In genomic region chr7:130909881-130910672, GRCh38 we compare ENCODE assay signal across 8 cellular contexts.
DNase-seq lines count a peak whose midpoint lies in the region; ATAC-seq, FAIRE-seq and TF ChIP-seq lines count a peak whose summit lies in the region.

No MANE protein-coding gene starts in this region.

- H3K14ac ChIP-seq in IMR-90 (replicated peaks; ENCODE audit: low read depth, low read length) = peak overlapping the region; percentile 59
- peak overlapping the region in 1 of 2 experiments; percentile 14 for H3K14ac ChIP-seq in mesenchymal stem cell (ENCODE audit: low read length in 2 of 2)

- no peak for ATAC-seq in IMR-90 (ENCODE audit: low read depth)
- no peak for ATAC-seq in GM12878

- BruUV-seq in IMR-90 (replicated peaks; lab: Mats Ljungman, UMichigan) (no TSS peak), GM12878 (replicated peaks; lab: Mats Ljungman, UMichigan) (TSS peak; percentile 15), OCI-LY7 (replicated peaks; lab: Mats Ljungman, UMichigan) (no TSS peak)

- DNase-seq in BJ (ENCODE audit: low read depth) = no peak
- peak; percentile 59 for DNase-seq in IMR-90
- DNase-seq in GM12878 (ENCODE audit: low read depth, low spot score) = no peak
- peak; percentile 81 for DNase-seq in mesenchymal stem cell
- DNase-seq in NCI-H524 treated with DMSO at 0.1 percent for 48 hours (lab: John Stamatoyannopoulos, UW) = no peak
- no peak for DNase-seq in OCI-LY7 (ENCODE audit: low spot score)
- no peak for DNase-seq in LoVo (ENCODE audit: low spot score)
- DNase-seq in globus pallidus (ENCODE audit: low spot score) = no peak

- H3K23ac ChIP-seq in IMR-90 (ENCODE audit: low read depth, low read length) (peak overlapping the region; percentile 100), mesenchymal stem cell (ENCODE audit: low read length in 2 of 2) (no peak overlapping the region)

- H3K27me3 ChIP-seq in BJ (ENCODE audit: control insufficient read depth, insufficient read depth, low read length) = no peaks in the 10 kb centered on the region
- no peaks in the 10 kb centered on the region for H3K27me3 ChIP-seq in IMR-90 (ENCODE audit: control insufficient read depth, insufficient read depth, low read length)
- no peaks in the 10 kb centered on the region for H3K27me3 ChIP-seq in GM12878 (replicated peaks in 1 of 2; ENCODE audit: control insufficient read depth in 2 of 2, insufficient read depth in 2 of 2, low read length in 1 of 2)
- no peaks in the 10 kb centered on the region for H3K27me3 ChIP-seq in mesenchymal stem cell (ENCODE audit: control insufficient read depth in 1 of 2, insufficient read depth in 1 of 2, low read length in 2 of 2)

- CTCF ChIA-PET in BJ (lab: Yijun Ruan, JAX) (interaction anchor here (0.8 to 3.2 kb wide), 4 partner anchors 14 to 72 kb away, joined by 3 to 25 read pairs (median 6); no protein-coding TSS in a partner anchor), IMR-90 (lab: Yijun Ruan, JAX) (no interaction called here), GM12878 (lab: Yijun Ruan, JAX) (interaction anchor here (0.8 to 2.9 kb wide), 5 partner anchors 10 to 130 kb away, joined by 3 to 11 read pairs (median 4); no protein-coding TSS in a partner anchor), OCI-LY7 (lab: Charles Lee; ENCODE audit: unreplicated experiment) (no interaction called here)

- POLR2A ChIA-PET in BJ (lab: Charles Lee) = interaction anchor here (0.5 to 0.6 kb wide), 3 partner anchors 29 to 119 kb away, joined by 3 to 4 read pairs (median 4); no protein-coding TSS in a partner anchor
- POLR2A ChIA-PET in IMR-90 (lab: Charles Lee; ENCODE audit: unreplicated experiment) = interaction anchor here (0.6 to 1.8 kb wide), 5 partner anchors 8 to 50 kb away, joined by 3 to 9 read pairs (median 3); no protein-coding TSS in a partner anchor
- POLR2A ChIA-PET in GM12878 (lab: Charles Lee) = no interaction called here
- POLR2A ChIA-PET in OCI-LY7 (lab: Charles Lee) = no interaction called here

- peak overlapping the region; percentile 80 for H3K4ac ChIP-seq in IMR-90 (ENCODE audit: low read depth, low read length)
- peak overlapping the region; percentile 1 to 52 for H3K4ac ChIP-seq in mesenchymal stem cell (ENCODE audit: low read depth in 1 of 2, low read length in 2 of 2)

- H2BK12ac ChIP-seq in mesenchymal stem cell (ENCODE audit: low read length in 2 of 2) = peak overlapping the region; percentile 50 to 51

- H3K27ac ChIP-seq in IMR-90 (ENCODE audit: insufficient read depth, low read length) (peak overlapping the region; percentile 86), GM12878 (ENCODE audit: control insufficient read depth, insufficient read depth) (peak overlapping the region; percentile 7; the same call in 1 of the 2 replicates), mesenchymal stem cell (ENCODE audit: low read length, poor library complexity, severe bottlenecking) (peak overlapping the region; percentile 99), OCI-LY7 (ENCODE audit: low read depth, low read length, poor library complexity, severe bottlenecking) (no peak overlapping the region)

- H3K4me1 ChIP-seq in IMR-90 (ENCODE audit: control insufficient read depth, insufficient read depth, low read length) (peaks cover 23% of the 10 kb centered on the region), GM12878 (ENCODE audit: control insufficient read depth, insufficient read depth, low read length) (peaks cover 28% of the 10 kb centered on the region), mesenchymal stem cell (ENCODE audit: control insufficient read depth, insufficient read depth, low read depth, low read length) (peaks cover 18% of the 10 kb centered on the region), OCI-LY7 (ENCODE audit: insufficient read depth, low read length, poor library complexity, severe bottlenecking) (peaks cover 26% of the 10 kb centered on the region)

- H4K20me1 ChIP-seq in IMR-90 (ENCODE audit: insufficient read depth, low read length) = peaks cover 49% of the 10 kb centered on the region
- H4K20me1 ChIP-seq in GM12878 (ENCODE audit: control insufficient read depth, insufficient read depth) = no peaks in the 10 kb centered on the region
- H4K20me1 ChIP-seq in OCI-LY7 (ENCODE audit: insufficient read depth, low read length) = no peaks in the 10 kb centered on the region

- TF ChIP-seq RAD21 in IMR-90 (IDR thresholded peaks at IDR 0.05; ENCODE audit: low read length) = no peak
- no peak for TF ChIP-seq RAD21 in GM12878 (IDR thresholded peaks at IDR 0.05; ENCODE audit: insufficient read depth, low read depth, low read length)

- H3K9me3 ChIP-seq in IMR-90 (ENCODE audit: control insufficient read depth, insufficient read depth, low read length) = no peaks in the 10 kb centered on the region
- no peaks in the 10 kb centered on the region for H3K9me3 ChIP-seq in GM12878 (replicated peaks; ENCODE audit: control insufficient read depth, insufficient read depth, low read length)
- H3K9me3 ChIP-seq in mesenchymal stem cell (ENCODE audit: control insufficient read depth, low read length) = no peaks in the 10 kb centered on the region
- no peaks in the 10 kb centered on the region for H3K9me3 ChIP-seq in OCI-LY7 (ENCODE audit: low read length)

- H3K9me1 ChIP-seq in IMR-90 (ENCODE audit: insufficient read depth, low read length) = peaks cover 4% of the 10 kb centered on the region

- H2BK120ac ChIP-seq in IMR-90 (ENCODE audit: low read depth, low read length) (peak overlapping the region; percentile 60), mesenchymal stem cell (ENCODE audit: low read depth, low read length) (peak overlapping the region; percentile 21)

- H2AFZ ChIP-seq in IMR-90 (replicated peaks; ENCODE audit: low read length, poor library complexity) (no peak overlapping the region), GM12878 (ENCODE audit: control insufficient read depth, low read depth, low read length) (no peak overlapping the region), mesenchymal stem cell (ENCODE audit: low read depth, low read length) (no peak overlapping the region), OCI-LY7 (ENCODE audit: low read length) (no peak overlapping the region)

- H2BK15ac ChIP-seq in IMR-90 (ENCODE audit: low read depth, low read length) (peak overlapping the region; percentile 75), mesenchymal stem cell (ENCODE audit: low read depth, poor library complexity, severe bottlenecking) (no peak overlapping the region)

- peak overlapping the region; percentile 83; the same call in 1 of the 2 replicates for H2AK5ac ChIP-seq in IMR-90 (ENCODE audit: low read depth, low read length)
- peak overlapping the region; percentile 10 for H2AK5ac ChIP-seq in mesenchymal stem cell (ENCODE audit: low read length, severe bottlenecking)

- RAD21 ChIA-PET in GM12878 (lab: Charles Lee; ENCODE audit: unreplicated experiment) = interaction anchor here (5.6 kb wide), 1 partner anchor 50 kb away, joined by 33 read pairs; no protein-coding TSS in a partner anchor

- intact Hi-C loops in IMR-90 (cut with micrococcal nuclease) = loop anchor here (5.0 kb wide), 2 partner anchors 132 to 197 kb away; no protein-coding TSS in a partner anchor
- intact Hi-C loops in GM12878 (cut with micrococcal nuclease; ENCODE audit: unreplicated experiment) = loop anchor here (5.0 kb wide), 1 partner anchor 122 kb away; no protein-coding TSS in a partner anchor
- intact Hi-C loops in OCI-LY7 (cut with micrococcal nuclease; ENCODE audit: unreplicated experiment) = loop anchor here (5.0 kb wide), 1 partner anchor 417 kb away; the partner anchor contains the start of gene MKLN1

- in situ Hi-C loops in IMR-90 (cut with MboI; ENCODE audit: low sequenced_read_pairs) (no loop called here), GM12878 (cut with MboI) (no loop called here)

- H4K91ac ChIP-seq in IMR-90 (ENCODE audit: insufficient read depth, low read depth, low read length) = peak overlapping the region; percentile 71
- H4K91ac ChIP-seq in mesenchymal stem cell (ENCODE audit: low read length) = peak overlapping the region; percentile 5

- H3K4me2 ChIP-seq in IMR-90 (ENCODE audit: low read depth, low read length) (peak overlapping the region; percentile 94), GM12878 (ENCODE audit: control insufficient read depth, insufficient read depth) (no peak overlapping the region; the same call in 1 of the 2 replicates), mesenchymal stem cell (ENCODE audit: low read length, poor library complexity, severe bottlenecking) (peak overlapping the region; percentile 50), OCI-LY7 (ENCODE audit: low read length) (no peak overlapping the region)

- H4K8ac ChIP-seq in IMR-90 (ENCODE audit: low read depth in 2 of 2, low read length in 2 of 2) = peak overlapping the region; percentile 83 to 91
- peak overlapping the region; percentile 83 for H4K8ac ChIP-seq in mesenchymal stem cell (ENCODE audit: low read length)

- H3K18ac ChIP-seq in IMR-90 (ENCODE audit: low read depth, low read length) (peak overlapping the region; percentile 97), mesenchymal stem cell (ENCODE audit: low read depth in 1 of 2, low read length in 2 of 2) (peak overlapping the region; percentile 76 to 79)

- FAIRE-seq in GM12878 (lab: Jason Lieb, UNC) = no peak

- H3K9ac ChIP-seq in IMR-90 (ENCODE audit: low read depth, low read length) (peak overlapping the region; percentile 99), GM12878 (ENCODE audit: control insufficient read depth, insufficient read depth, low read length) (no peak overlapping the region), mesenchymal stem cell (ENCODE audit: low read length) (peak overlapping the region; percentile 97)

- H3K79me2 ChIP-seq in GM12878 (ENCODE audit: control insufficient read depth, insufficient read depth, low read length) (peaks cover 66% of the 10 kb centered on the region), OCI-LY7 (ENCODE audit: insufficient read depth, low read depth, low read length) (peaks cover 23% of the 10 kb centered on the region; the same call in 1 of the 2 replicates)

- SMC1A ChIA-PET in GM12878 (lab: Charles Lee; ENCODE audit: uncharacterized antibody, unreplicated experiment) = interaction anchor here (1.7 to 6.0 kb wide), 3 partner anchors 19 to 72 kb away, joined by 3 to 66 read pairs (median 4); no protein-coding TSS in a partner anchor

- TF ChIP-seq CTCF in BJ (IDR thresholded peaks at IDR 0.05; ENCODE audit: insufficient read depth, low read depth, low read length) = no peak
- no peak for TF ChIP-seq CTCF in IMR-90 (conservative IDR thresholded peaks at IDR 0.05; ENCODE audit: low read depth, low read length)
- no peak for TF ChIP-seq CTCF in GM12878 (IDR thresholded peaks at IDR 0.05 in 2 of 3, conservative IDR thresholded peaks at IDR 0.05 in 1 of 3; ENCODE audit: control insufficient read depth in 2 of 3, extremely low read depth in 1 of 3, insufficient read depth in 1 of 3, low read depth in 3 of 3, low read length in 3 of 3)
- TF ChIP-seq CTCF in OCI-LY7 (conservative IDR thresholded peaks at IDR 0.05; ENCODE audit: low read length) = no peak

- dilution Hi-C loops in IMR-90 (cut with HindIII; ENCODE audit: low sequenced_read_pairs, unreplicated experiment) = no loop called here

- WGBS in IMR-90 (ENCODE audit: extremely low coverage in 2 of 2, insufficient read length in 1 of 2), 2 experiments = 10% methylated on average over 2 of the region's 9 CpGs; no CpG with 5 or more reads in 1 of the 2 experiments
- 84% methylated on average over 9 of the region's 9 CpGs for WGBS in GM12878 (ENCODE audit: insufficient coverage, insufficient replicate concordance, low lambda C conversion rate, missing lambda C conversion rate)
- WGBS in mesenchymal stem cell = 17% methylated on average over 7 of the region's 9 CpGs

- peak overlapping the region; percentile 20; the same call in 1 of the 2 replicates for H2BK20ac ChIP-seq in IMR-90 (ENCODE audit: low read depth, low read length)

- no peak for TF ChIP-seq EP300 in GM12878 (IDR thresholded peaks at IDR 0.05; ENCODE audit: borderline replicate concordance in 1 of 2, control insufficient read depth in 1 of 2, low read depth in 2 of 2, low read length in 2 of 2)

- TF ChIP-seq POLR2A in IMR-90 (IDR thresholded peaks at IDR 0.05; ENCODE audit: low read depth, low read length) (peak; percentile 74), GM12878 (IDR thresholded peaks at IDR 0.05; ENCODE audit: low read depth, low read length) (no peak)

- peak overlapping the region; percentile 85 for H3K56ac ChIP-seq in IMR-90 (ENCODE audit: extremely low read depth, insufficient read depth, low read length)

- peaks cover 5 to 7% of the 10 kb centered on the region in 2 experiments; a peak in 2 of 4 replicates for H3K79me1 ChIP-seq in IMR-90 (ENCODE audit: low read depth in 1 of 2, low read length in 2 of 2)
- H3K79me1 ChIP-seq in mesenchymal stem cell (replicated peaks; ENCODE audit: low read length, poor library complexity, severe bottlenecking) = no peaks in the 10 kb centered on the region

- H4K5ac ChIP-seq in IMR-90 (ENCODE audit: low read depth, low read length) = peak overlapping the region; percentile 55; the same call in 1 of the 2 replicates

- H3K4me3 ChIP-seq in BJ (ENCODE audit: low read depth, low read length) (peak overlapping the region; percentile 70), IMR-90 (ENCODE audit: insufficient read depth, low read depth, low read length) (peak overlapping the region; percentile 87), GM12878 (no peak overlapping the region), mesenchymal stem cell (ENCODE audit: insufficient read depth in 1 of 2, low read depth in 1 of 2, low read length in 2 of 2) (peak overlapping the region; percentile 48 to 91), OCI-LY7 (ENCODE audit: low read depth, low read length, poor library complexity, severe bottlenecking) (no peak overlapping the region)

- peak overlapping the region; percentile 100 for H2BK5ac ChIP-seq in IMR-90 (ENCODE audit: low read depth, low read length, poor library complexity, severe bottlenecking)
- no peak overlapping the region for H2BK5ac ChIP-seq in mesenchymal stem cell (ENCODE audit: low read depth, low read length, poor library complexity, severe bottlenecking)

- H3K36me3 ChIP-seq in BJ (ENCODE audit: control insufficient read depth, insufficient read depth, low read length) = peaks cover 9% of the 10 kb centered on the region
- peaks cover 30% of the 10 kb centered on the region for H3K36me3 ChIP-seq in IMR-90 (ENCODE audit: control insufficient read depth, insufficient read depth, low read length)
- peaks cover 14 to 34% of the 10 kb centered on the region in 2 experiments for H3K36me3 ChIP-seq in GM12878 (ENCODE audit: control insufficient read depth in 2 of 2, insufficient read depth in 2 of 2, low read length in 1 of 2)
- peaks cover 16 to 61% of the 10 kb centered on the region in 2 experiments for H3K36me3 ChIP-seq in mesenchymal stem cell (ENCODE audit: control insufficient read depth in 1 of 2, insufficient read depth in 2 of 2, low read depth in 1 of 2, low read length in 2 of 2)
- peaks cover 10% of the 10 kb centered on the region for H3K36me3 ChIP-seq in OCI-LY7 (ENCODE audit: insufficient read depth, low read length)

- H2AK9ac ChIP-seq in IMR-90 (replicated peaks; ENCODE audit: low read depth, low read length, poor library complexity) = no peak overlapping the region

- no peaks in the 10 kb centered on the region for H3K9me2 ChIP-seq in OCI-LY7 (ENCODE audit: insufficient read depth, low read length)

Comparison
In these comparisons a context has a peak if more than half of its experiments do, and no peak if none do; other contexts are left out.
1. DNase-seq: peak in IMR-90 (single experiment) and mesenchymal stem cell (single experiment); none in BJ (single experiment), GM12878 (single experiment), NCI-H524 treated with DMSO at 0.1 percent for 48 hours (single experiment), OCI-LY7 (single experiment), LoVo (single experiment) and globus pallidus (single experiment).
2. H3K4me3 ChIP-seq: peak in BJ (single experiment), IMR-90 (single experiment) and mesenchymal stem cell (2 of 2); none in GM12878 (single experiment) and OCI-LY7 (single experiment).
3. H3K4me2 ChIP-seq: peak in IMR-90 (single experiment) and mesenchymal stem cell (single experiment); none in GM12878 (single experiment) and OCI-LY7 (single experiment).
4. CTCF ChIA-PET loops: an anchor here in BJ (0.8 to 3.2 kb wide) and GM12878 (0.8 to 2.9 kb wide); none called in IMR-90 and OCI-LY7.
5. POLR2A ChIA-PET loops: an anchor here in BJ (0.5 to 0.6 kb wide) and IMR-90 (0.6 to 1.8 kb wide); none called in GM12878 and OCI-LY7.